Comparison of ENCODE assay signal across 11 cellular contexts in the genomic region with DNA sequence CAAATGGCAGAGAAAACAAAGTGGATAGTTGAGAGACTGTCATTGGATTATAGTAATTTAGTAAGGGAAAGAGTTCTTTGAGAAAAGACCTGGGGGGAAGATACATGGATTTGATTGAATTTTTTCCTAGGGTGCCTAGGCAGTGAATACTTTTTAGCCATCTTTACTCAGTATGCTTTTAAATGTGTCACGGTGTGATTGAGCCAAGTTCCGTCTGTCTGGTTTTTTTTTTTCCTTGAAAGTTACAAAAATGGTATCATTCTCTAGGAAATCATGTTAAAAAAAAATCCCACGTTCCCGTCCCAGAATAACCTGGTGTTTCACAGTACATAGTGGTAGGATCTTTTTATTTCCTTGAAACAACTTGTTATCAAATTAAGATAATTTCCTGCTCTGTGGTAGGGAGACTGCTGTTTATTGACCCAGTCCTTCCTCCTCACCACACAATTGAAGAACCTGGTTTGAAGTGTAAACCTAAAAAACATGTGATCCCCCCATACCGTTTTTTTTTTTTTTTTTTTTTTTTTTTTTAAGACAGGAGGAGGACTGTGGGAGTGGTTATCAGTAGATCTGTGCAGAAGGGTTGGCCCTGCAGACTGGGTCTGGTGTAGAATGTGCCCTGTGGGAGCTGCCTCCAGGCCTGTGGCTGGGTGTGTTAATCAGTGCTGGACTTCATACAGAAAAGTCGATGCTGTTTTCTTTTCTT. TPM values are rescaled to one million over a fixed set of nuclear protein-coding genes. Genes with fewer than 3 reads are reported as not detected.
A peak's percentile ranks its signal among the peaks of the same experiment; 100 is the strongest.
DNase-seq lines count a peak whose midpoint lies in the region; ATAC-seq, FAIRE-seq and TF ChIP-seq lines count a peak whose summit lies in the region.
"Had no signal": no experiment of that assay in that cellular context is flagged by ENCODE, and none has a peak within 500 bp of the region (broad histone marks: within the 10 kb centered on the region; RNA-seq: fewer than 3 reads in every experiment).

No MANE protein-coding gene starts in this region.

- peaks cover 9% of the 10 kb centered on the region for H3K9me3 Mint-ChIP-seq in activated naive CD4-positive, alpha-beta T cell treated with anti-CD3 and anti-CD28 coated beads, Interleukin-2, amount 50 U/mL, for 24 hours
- H3K9me3 Mint-ChIP-seq in central memory CD8-positive, alpha-beta T cell = no peaks in the 10 kb centered on the region

- H3K4me3 ChIP-seq in mesendoderm (ENCODE audit: low read length) (no peak overlapping the region), osteoblast (ENCODE audit: insufficient read depth, low read length) (no peak overlapping the region)

- H3K36me3 ChIP-seq in mesendoderm (ENCODE audit: control insufficient read depth, insufficient read depth, low read length) (no peaks in the 10 kb centered on the region), osteoblast (ENCODE audit: insufficient read depth, low read length) (no peaks in the 10 kb centered on the region)

- no peak overlapping the region for H3K23ac ChIP-seq in mesendoderm (ENCODE audit: low read length)

- no peak for TF ChIP-seq POLR2A in GM12891 (IDR thresholded peaks at IDR 0.05; ENCODE audit: low read depth, low read length)

- no peaks in the 10 kb centered on the region for H3K9me3 ChIP-seq in osteoblast (ENCODE audit: low read depth, low read length)

- peaks cover 5% of the 10 kb centered on the region for H3K4me1 ChIP-seq in mesendoderm (ENCODE audit: control insufficient read depth, low read depth, low read length)
- H3K4me1 ChIP-seq in osteoblast (ENCODE audit: insufficient read depth, low read length) = peaks cover 22% of the 10 kb centered on the region

- no peak overlapping the region for H3K56ac ChIP-seq in mesendoderm (ENCODE audit: low read length)

- H3K18ac ChIP-seq in mesendoderm (ENCODE audit: low read length) = no peak overlapping the region

- TF ChIP-seq CTCF in osteoblast (IDR thresholded peaks at IDR 0.05; ENCODE audit: extremely low read depth, low read depth, low read length) = no peak

- no peak overlapping the region for H2AFZ ChIP-seq in osteoblast (ENCODE audit: low read length)

- peaks cover 2% of the 10 kb centered on the region for H3K79me1 ChIP-seq in mesendoderm (ENCODE audit: low read length)

- no peak overlapping the region for H4K8ac ChIP-seq in mesendoderm (ENCODE audit: low read depth, low read length)

- no peak overlapping the region for H3K9ac ChIP-seq in mesendoderm (ENCODE audit: low read length)
- H3K9ac ChIP-seq: BLaER1 treated with 17β-estradiol and CSF1 and Interleukin-3, amounts not matched to agents 10 nM and 100 nM had no signal

- H2AK5ac ChIP-seq in mesendoderm (ENCODE audit: low read length) = no peak overlapping the region

- H4K20me1 ChIP-seq in osteoblast (ENCODE audit: insufficient read depth, low read length) = no peaks in the 10 kb centered on the region

- H3K27ac Mint-ChIP-seq in activated naive CD4-positive, alpha-beta T cell treated with anti-CD3 and anti-CD28 coated beads, Interleukin-2, amount 50 U/mL, for 24 hours = peak overlapping the region; percentile 93
- peak overlapping the region; percentile 73 for H3K27ac Mint-ChIP-seq in central memory CD8-positive, alpha-beta T cell (ENCODE audit: low read depth)

- no peak overlapping the region for H3K4me2 ChIP-seq in mesendoderm (ENCODE audit: low read length)
- no peak overlapping the region for H3K4me2 ChIP-seq in osteoblast (ENCODE audit: insufficient read depth, low read length)

- peaks cover 19% of the 10 kb centered on the region for H3K36me3 Mint-ChIP-seq in activated naive CD4-positive, alpha-beta T cell treated with anti-CD3 and anti-CD28 coated beads, Interleukin-2, amount 50 U/mL, for 24 hours
- H3K36me3 Mint-ChIP-seq in central memory CD8-positive, alpha-beta T cell (ENCODE audit: insufficient read depth) = peaks cover 5% of the 10 kb centered on the region

- peak overlapping the region; percentile 50 for H3K4me3 Mint-ChIP-seq in activated naive CD4-positive, alpha-beta T cell treated with anti-CD3 and anti-CD28 coated beads, Interleukin-2, amount 50 U/mL, for 24 hours
- peak overlapping the region; percentile 51 for H3K4me3 Mint-ChIP-seq in central memory CD8-positive, alpha-beta T cell

- H3K27ac ChIP-seq in mesendoderm (ENCODE audit: low read depth, low read length) = peak overlapping the region; percentile 64
- no peak overlapping the region for H3K27ac ChIP-seq in osteoblast (ENCODE audit: low read depth, low read length)
- H3K27ac ChIP-seq: BLaER1 treated with 17β-estradiol and CSF1 and Interleukin-3, amounts not matched to agents 10 nM and 100 nM had no signal

- no peaks in the 10 kb centered on the region for H3K27me3 Mint-ChIP-seq in activated naive CD4-positive, alpha-beta T cell treated with anti-CD3 and anti-CD28 coated beads, Interleukin-2, amount 50 U/mL, for 24 hours
- H3K27me3 Mint-ChIP-seq in central memory CD8-positive, alpha-beta T cell = no peaks in the 10 kb centered on the region

- no peak overlapping the region for H2BK120ac ChIP-seq in mesendoderm (ENCODE audit: low read depth, low read length)

- DNase-seq in activated naive CD4-positive, alpha-beta T cell treated with anti-CD3 and anti-CD28 coated beads, Interleukin-2, amount 50 U/mL, for 16 hours = no peak
- no peak for DNase-seq in central memory CD8-positive, alpha-beta T cell (ENCODE audit: low spot score in 2 of 2)
- DNase-seq in mesendoderm (peak; percentile 41), NOMO-1 (lab: John Stamatoyannopoulos, UW; ENCODE audit: unreplicated experiment in 2 of 2) (no peak), GM12891 (ENCODE audit: insufficient read length, low spot score) (no peak), osteoblast (ENCODE audit: insufficient read length, low spot score, missing footprints) (no peak)
- DNase-seq: Karpas-422, midbrain had no signal

- H3K27me3 ChIP-seq in mesendoderm (ENCODE audit: insufficient read depth, low read length, poor library complexity) (no peaks in the 10 kb centered on the region), osteoblast (ENCODE audit: insufficient read depth, low read length) (no peaks in the 10 kb centered on the region)
- H3K27me3 ChIP-seq: BLaER1 treated with 17β-estradiol and CSF1 and Interleukin-3, amounts not matched to agents 10 nM and 100 nM had no signal

- WGBS in mesendoderm (ENCODE audit: extremely low coverage, insufficient coverage, low lambda C conversion rate) = no CpG with 5 or more reads among the region's 6 CpGs

- H3K4me1 Mint-ChIP-seq in activated naive CD4-positive, alpha-beta T cell treated with anti-CD3 and anti-CD28 coated beads, Interleukin-2, amount 50 U/mL, for 24 hours = peaks cover 91% of the 10 kb centered on the region
- peaks cover 53% of the 10 kb centered on the region for H3K4me1 Mint-ChIP-seq in central memory CD8-positive, alpha-beta T cell

- no peak overlapping the region for H3K4ac ChIP-seq in mesendoderm (ENCODE audit: low read depth, low read length)

- H3K79me2 ChIP-seq in mesendoderm (ENCODE audit: control insufficient read depth, insufficient read depth, low read length) (no peaks in the 10 kb centered on the region), osteoblast (ENCODE audit: insufficient read depth, low read length) (no peaks in the 10 kb centered on the region)

- no peak overlapping the region for H2BK5ac ChIP-seq in mesendoderm (ENCODE audit: low read length)

- no peak for FAIRE-seq in GM12891 (lab: Jason Lieb, UNC)

- ATAC-seq in central memory CD8-positive, alpha-beta T cell (replicated peaks; ENCODE audit: extremely low read depth, poor library complexity, severe bottlenecking) = peak; percentile 93
- ATAC-seq in GM21526 (IDR thresholded peaks at IDR 0.05; ENCODE audit: low FRiP score, unreplicated experiment) = no peak

- no peak overlapping the region for H2BK15ac ChIP-seq in mesendoderm (replicated peaks; ENCODE audit: low read depth)

- H4K5ac ChIP-seq in mesendoderm (ENCODE audit: low read length) = no peak overlapping the region

TF ChIP-seq in GM12891, 5 proteins besides CTCF, POLR2A, EP300 and RAD21:
- TF ChIP-seq PAX5 (IDR thresholded peaks at IDR 0.05; ENCODE audit: insufficient read depth, low read length, severe bottlenecking) (no peak), POLR2AphosphoS5 (IDR thresholded peaks at IDR 0.05; ENCODE audit: low read depth, low read length) (no peak), POU2F2 (IDR thresholded peaks at IDR 0.05; ENCODE audit: low read depth, low read length) (no peak), SPI1 (IDR thresholded peaks at IDR 0.05; ENCODE audit: low read depth, low read length) (no peak), TAF1 (IDR thresholded peaks at IDR 0.05; ENCODE audit: low read depth, low read length) (no peak)

RNA-seq across cellular contexts. Expression of gene DGKD, which starts 55.1 kb away (rescaled TPM):
- polyA plus RNA-seq in mesendoderm (2013, experiment 1 of 2) = 8.0 TPM
- 7.0 TPM for polyA plus RNA-seq in mesendoderm (2013, experiment 2 of 2)
- polyA plus RNA-seq in GM12891 (2012; ENCODE audit: low read depth, missing spikeins) = 53.7 TPM
- 6.5 TPM in 2 replicates for total RNA-seq in osteoblast
